8 cellular contexts compared by ENCODE assay signal in the genomic region with DNA sequence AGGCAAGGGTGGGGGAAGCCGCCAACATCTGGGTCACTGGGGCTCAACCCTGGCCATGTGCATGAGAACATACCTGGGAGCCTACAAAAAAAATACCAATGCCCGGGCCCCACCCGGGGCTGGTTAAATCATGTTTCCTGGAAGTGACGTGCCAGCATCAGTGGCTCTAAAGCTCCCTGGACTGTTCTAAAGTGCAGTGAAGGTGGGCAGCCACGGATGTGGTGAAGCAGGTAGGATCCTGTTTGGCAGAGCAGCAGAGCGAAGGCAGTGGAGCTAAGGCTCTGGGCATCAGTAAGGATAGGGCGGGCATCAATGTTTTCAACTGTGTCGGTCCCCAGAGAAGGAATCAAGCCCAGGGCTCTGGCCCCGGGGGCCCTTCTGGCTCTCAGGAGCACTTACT. TPM values are rescaled to one million over a fixed set of nuclear protein-coding genes. Genes with fewer than 3 reads are reported as not detected.
DNase-seq lines count a peak whose midpoint lies in the region; ATAC-seq and TF ChIP-seq lines count a peak whose summit lies in the region.
"Had no signal": no experiment of that assay in that cellular context is flagged by ENCODE, and none has a peak within 500 bp of the region (broad histone marks: within the 10 kb centered on the region; RNA-seq: fewer than 3 reads in every experiment).

No MANE protein-coding gene starts in this region.

- H3K4me1 ChIP-seq in mucosa of descending colon (ENCODE audit: low read depth): peaks cover 5% of the 10 kb centered on the region
- peaks cover 0 to 9% of the 10 kb centered on the region in 2 donors for H3K4me1 ChIP-seq in thoracic aorta (ENCODE audit: control insufficient read depth in 1 of 2, low read depth in 2 of 2)
- H3K4me1 ChIP-seq in psoas muscle: no peaks in the 10 kb centered on the region

- H3K27me3 ChIP-seq in thoracic aorta (replicated peaks; ENCODE audit: insufficient read depth) (no peaks in the 10 kb centered on the region), psoas muscle (ENCODE audit: insufficient read depth in 3 of 3, low read length in 2 of 3) (no peaks in the 10 kb centered on the region)

- 81 to 87% (median 84%) methylated on average over 9 of the region's 9 CpGs for WGBS in psoas muscle, 3 donors

- peak overlapping the region; percentile 88 for H3K4me3 Mint-ChIP-seq in T-helper 2 cell treated with Interferon-gamma antibody and Interleukin-4, amounts not matched to agents 5 μg/mL and 100 μg/mL, for 36 hours
- peak overlapping the region; percentile 84 for H3K4me3 Mint-ChIP-seq in activated T-helper 2 cell treated with anti-CD3 and anti-CD28 coated beads, Interferon-gamma antibody, Interleukin-2, Interleukin-4, amounts not matched to agents 10 μg/mL and 5 μg/mL and 100 μg/mL, durations not matched to agents 14 hours and 24 hours and 36 hours (ENCODE audit: low read depth)

- no peaks in the 10 kb centered on the region for H3K27me3 Mint-ChIP-seq in T-helper 2 cell treated with Interferon-gamma antibody and Interleukin-4, amounts not matched to agents 5 μg/mL and 100 μg/mL, for 36 hours (ENCODE audit: low read depth)
- H3K27me3 Mint-ChIP-seq in activated T-helper 2 cell treated with anti-CD3 and anti-CD28 coated beads, Interferon-gamma antibody, Interleukin-2, Interleukin-4, amounts not matched to agents 10 μg/mL and 5 μg/mL and 100 μg/mL, durations not matched to agents 14 hours and 24 hours and 36 hours (ENCODE audit: low read depth): no peaks in the 10 kb centered on the region

- no peaks in the 10 kb centered on the region for H3K36me3 ChIP-seq in mucosa of descending colon (ENCODE audit: low read depth)
- no peaks in the 10 kb centered on the region for H3K36me3 ChIP-seq in thoracic aorta
- H3K36me3 ChIP-seq in psoas muscle (ENCODE audit: insufficient read depth in 1 of 2, low read depth in 1 of 2): no peaks in the 10 kb centered on the region

- ATAC-seq in mucosa of descending colon (peak; percentile 51), thoracic aorta (ENCODE audit: insufficient number of reproducible peaks, low FRiP score, low read depth) (no peak), HG02970 (IDR thresholded peaks at IDR 0.05; ENCODE audit: low FRiP score, unreplicated experiment) (no peak), psoas muscle (no peak)

- no peaks in the 10 kb centered on the region for H3K9me3 ChIP-seq in mucosa of descending colon
- H3K9me3 ChIP-seq in thoracic aorta: no peaks in the 10 kb centered on the region
- no peaks in the 10 kb centered on the region for H3K9me3 ChIP-seq in psoas muscle

- peak overlapping the region; percentile 89 for H3K27ac Mint-ChIP-seq in T-helper 2 cell treated with Interferon-gamma antibody and Interleukin-4, amounts not matched to agents 5 μg/mL and 100 μg/mL, for 36 hours
- peak overlapping the region; percentile 84 for H3K27ac Mint-ChIP-seq in activated T-helper 2 cell treated with anti-CD3 and anti-CD28 coated beads, Interferon-gamma antibody, Interleukin-2, Interleukin-4, amounts not matched to agents 10 μg/mL and 5 μg/mL and 100 μg/mL, durations not matched to agents 14 hours and 24 hours and 36 hours

- TF ChIP-seq CTCF in mucosa of descending colon (IDR thresholded peaks at IDR 0.05) (no peak), thoracic aorta (IDR thresholded peaks at IDR 0.05) (no peak), psoas muscle (IDR thresholded peaks at IDR 0.05) (no peak)

- H3K4me3 ChIP-seq in mucosa of descending colon: no peak overlapping the region
- H3K4me3 ChIP-seq in thoracic aorta: peak overlapping the region; percentile 5
- H3K4me3 ChIP-seq in psoas muscle: no peak overlapping the region

- intact Hi-C loops in activated T-helper 2 cell treated with anti-CD3 and anti-CD28 coated beads, Interferon-gamma antibody, Interleukin-2, Interleukin-4, amounts not matched to agents 10 μg/mL and 5 μg/mL and 100 μg/mL, durations not matched to agents 14 hours and 24 hours and 36 hours (cut with micrococcal nuclease): loop anchor here (5.0 to 10.0 kb wide), 3 partner anchors 53 to 860 kb away; no protein-coding TSS in a partner anchor
- intact Hi-C loops in mucosa of descending colon (cut with DNase I, micrococcal nuclease): no loop called here
- intact Hi-C loops in psoas muscle (cut with DNase I): no loop called here

- H3K36me3 Mint-ChIP-seq in T-helper 2 cell treated with Interferon-gamma antibody and Interleukin-4, amounts not matched to agents 5 μg/mL and 100 μg/mL, for 36 hours (ENCODE audit: low read depth): peaks cover 85% of the 10 kb centered on the region
- H3K36me3 Mint-ChIP-seq in activated T-helper 2 cell treated with anti-CD3 and anti-CD28 coated beads, Interferon-gamma antibody, Interleukin-2, Interleukin-4, amounts not matched to agents 10 μg/mL and 5 μg/mL and 100 μg/mL, durations not matched to agents 14 hours and 24 hours and 36 hours (ENCODE audit: low read depth): peaks cover 58% of the 10 kb centered on the region

- peaks cover 72% of the 10 kb centered on the region for H3K4me1 Mint-ChIP-seq in T-helper 2 cell treated with Interferon-gamma antibody and Interleukin-4, amounts not matched to agents 5 μg/mL and 100 μg/mL, for 36 hours (ENCODE audit: low read depth)
- peaks cover 78% of the 10 kb centered on the region for H3K4me1 Mint-ChIP-seq in activated T-helper 2 cell treated with anti-CD3 and anti-CD28 coated beads, Interferon-gamma antibody, Interleukin-2, Interleukin-4, amounts not matched to agents 10 μg/mL and 5 μg/mL and 100 μg/mL, durations not matched to agents 14 hours and 24 hours and 36 hours (ENCODE audit: low read depth)

- no peak for DNase-seq in T-helper 2 cell treated with Interferon-gamma antibody and Interleukin-4, amounts not matched to agents 5 μg/mL and 100 μg/mL, for 36 hours (ENCODE audit: low spot score)
- DNase-seq in activated T-helper 2 cell treated with anti-CD3 and anti-CD28 coated beads, Interferon-gamma antibody, Interleukin-2, Interleukin-4, amounts not matched to agents 10 μg/mL and 5 μg/mL and 100 μg/mL, durations not matched to agents 14 hours and 24 hours and 36 hours (ENCODE audit: low spot score): peak; percentile 65
- DNase-seq in mucosa of descending colon: peak in 2 of 3 donors; percentile 48 to 77
- no peak for DNase-seq in thoracic aorta (ENCODE audit: low spot score)
- no peak for DNase-seq in hypothalamus (lab: John Stamatoyannopoulos, UW)
- DNase-seq in psoas muscle: no peak
- DNase-seq: NCI-H1930 had no signal

- no peak overlapping the region for H3K27ac ChIP-seq in thoracic aorta
- no peak overlapping the region for H3K27ac ChIP-seq in psoas muscle

- no peaks in the 10 kb centered on the region for H3K9me3 Mint-ChIP-seq in T-helper 2 cell treated with Interferon-gamma antibody and Interleukin-4, amounts not matched to agents 5 μg/mL and 100 μg/mL, for 36 hours
- H3K9me3 Mint-ChIP-seq in activated T-helper 2 cell treated with anti-CD3 and anti-CD28 coated beads, Interferon-gamma antibody, Interleukin-2, Interleukin-4, amounts not matched to agents 10 μg/mL and 5 μg/mL and 100 μg/mL, durations not matched to agents 14 hours and 24 hours and 36 hours: peaks cover 5% of the 10 kb centered on the region

RNA-seq across cellular contexts. Expression of gene GPR68, which starts 0.5 kb away (rescaled TPM):
- total RNA-seq in activated T-helper 2 cell treated with anti-CD3 and anti-CD28 coated beads, Interferon-gamma antibody, Interleukin-2, Interleukin-4, amounts not matched to agents 10 μg/mL and 5 μg/mL and 100 μg/mL, durations not matched to agents 14 hours and 24 hours and 36 hours: 5.7 and 6.0 TPM in 2 replicates
- total RNA-seq in mucosa of descending colon (1 to 10 TPM; 1.4 to 2.4 (median 2.3) TPM), thoracic aorta (1 to 10 TPM; 1.8 to 2.0 TPM), psoas muscle (under 1 TPM; 0.08 to 0.27 (median 0.18) TPM)
- polyA plus RNA-seq in psoas muscle: under 1 TPM in 2 of 3 donors, not detected in 1; 0.03 to 0.15 TPM

Comparison
In these comparisons a context has a peak if more than half of its experiments do, and no peak if none do; other contexts are left out.
1. DNase-seq: peak in activated T-helper 2 cell treated with anti-CD3 and anti-CD28 coated beads, Interferon-gamma antibody, Interleukin-2, Interleukin-4, amounts not matched to agents 10 μg/mL and 5 μg/mL and 100 μg/mL, durations not matched to agents 14 hours and 24 hours and 36 hours (single experiment) and mucosa of descending colon (2 of 3); none in T-helper 2 cell treated with Interferon-gamma antibody and Interleukin-4, amounts not matched to agents 5 μg/mL and 100 μg/mL, for 36 hours (single experiment), thoracic aorta (single experiment), hypothalamus (0 of 51) and psoas muscle (0 of 2).